In the genomic region with DNA sequence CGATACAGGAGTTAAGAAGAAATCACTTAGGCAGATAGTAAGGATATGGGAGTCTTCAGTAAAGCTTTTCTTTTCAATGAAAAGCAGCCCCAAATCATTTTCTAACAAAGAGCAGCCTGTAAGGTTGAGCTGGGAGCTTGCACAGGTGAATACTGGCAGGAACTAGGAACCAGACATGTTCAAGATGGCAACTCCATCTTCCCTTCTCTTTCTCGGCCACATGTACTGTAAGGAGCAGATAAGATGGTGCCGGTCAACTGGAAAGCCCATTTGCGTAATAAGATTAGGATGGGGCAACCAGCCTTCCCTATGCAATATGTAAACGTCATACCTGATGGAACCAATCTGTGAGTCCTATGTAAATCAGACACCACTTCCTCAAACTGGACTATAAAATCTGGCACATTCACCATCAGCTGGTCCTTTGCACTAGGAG, we compare ENCODE assay signal across 1 cellular context.
TF ChIP-seq lines count a peak whose summit lies in the region.

No MANE protein-coding gene starts in this region.

TF ChIP-seq in K562, 482 proteins besides CTCF, POLR2A, EP300 and RAD21 (continued from another document and continues in another):
- TF ChIP-seq, protein P1, sequence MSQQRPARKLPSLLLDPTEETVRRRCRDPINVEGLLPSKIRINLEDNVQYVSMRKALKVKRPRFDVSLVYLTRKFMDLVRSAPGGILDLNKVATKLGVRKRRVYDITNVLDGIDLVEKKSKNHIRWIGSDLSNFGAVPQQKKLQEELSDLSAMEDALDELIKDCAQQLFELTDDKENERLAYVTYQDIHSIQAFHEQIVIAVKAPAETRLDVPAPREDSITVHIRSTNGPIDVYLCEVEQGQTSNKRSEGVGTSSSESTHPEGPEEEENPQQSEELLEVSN (IDR thresholded peaks at IDR 0.05; ENCODE audit: borderline replicate concordance in 1 of 2, extremely low read depth in 1 of 2, insufficient read depth in 1 of 2, insufficient read length in 1 of 2, low read depth in 1 of 2, low read length in 1 of 2, poor library complexity in 1 of 2, severe bottlenecking in 1 of 2) = no peak
- TF ChIP-seq, protein P2, sequence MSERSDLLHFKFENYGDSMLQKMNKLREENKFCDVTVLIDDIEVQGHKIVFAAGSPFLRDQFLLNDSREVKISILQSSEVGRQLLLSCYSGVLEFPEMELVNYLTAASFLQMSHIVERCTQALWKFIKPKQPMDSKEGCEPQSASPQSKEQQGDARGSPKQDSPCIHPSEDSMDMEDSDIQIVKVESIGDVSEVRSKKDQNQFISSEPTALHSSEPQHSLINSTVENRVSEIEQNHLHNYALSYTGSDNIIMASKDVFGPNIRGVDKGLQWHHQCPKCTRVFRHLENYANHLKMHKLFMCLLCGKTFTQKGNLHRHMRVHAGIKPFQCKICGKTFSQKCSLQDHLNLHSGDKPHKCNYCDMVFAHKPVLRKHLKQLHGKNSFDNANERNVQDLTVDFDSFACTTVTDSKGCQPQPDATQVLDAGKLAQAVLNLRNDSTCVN (CRISPR knock-in tag; IDR thresholded peaks at IDR 0.05) = no peak
- TF ChIP-seq RBM25 (IDR thresholded peaks at IDR 0.05; ENCODE audit: low read depth, low read length, severe bottlenecking) (no peak), TGIF2 (CRISPR knock-in tag; IDR thresholded peaks at IDR 0.05) (no peak), TCF3 (CRISPR knock-in tag; IDR thresholded peaks at IDR 0.05) (peak; percentile 65), ZNF124 (CRISPR knock-in tag; IDR thresholded peaks at IDR 0.05) (no peak), NR2F6 (CRISPR knock-in tag; IDR thresholded peaks at IDR 0.05) (no peak), COPS2 (conservative IDR thresholded peaks at IDR 0.05) (no peak), RCOR1 (IDR thresholded peaks at IDR 0.05; ENCODE audit: borderline replicate concordance in 1 of 2, low read depth in 2 of 2, low read length in 2 of 2) (peak; percentile 74 to 86; a peak in 2 of 4 replicates), EZH2 (IDR thresholded peaks at IDR 0.05; ENCODE audit: borderline replicate concordance, low read depth, low read length) (no peak), ZNF146 (CRISPR knock-in tag; IDR thresholded peaks at IDR 0.05; ENCODE audit: unreplicated experiment) (no peak), ESRRA (IDR thresholded peaks at IDR 0.05; ENCODE audit: borderline replicate concordance, low read depth) (no peak), DMBX1 (CRISPR knock-in tag; IDR thresholded peaks at IDR 0.05; ENCODE audit: borderline replicate concordance) (peak; percentile 56; the same call in 1 of the 2 replicates), C11orf30 (IDR thresholded peaks at IDR 0.05; ENCODE audit: low read depth) (no peak), SIX5 (IDR thresholded peaks at IDR 0.05; ENCODE audit: borderline replicate concordance in 1 of 2, insufficient read depth in 1 of 2, low read depth in 1 of 2, low read length in 2 of 2) (no peak), KLF13 (tag; IDR thresholded peaks at IDR 0.05; ENCODE audit: borderline replicate concordance, low read depth) (no peak), ZNF444 (CRISPR knock-in tag; IDR thresholded peaks at IDR 0.05) (no peak), PURB (CRISPR knock-in tag; IDR thresholded peaks at IDR 0.05; ENCODE audit: low read depth) (no peak), MTA2 (IDR thresholded peaks at IDR 0.05; ENCODE audit: low read depth) (no peak), NFRKB (IDR thresholded peaks at IDR 0.05; ENCODE audit: low read depth) (peak; percentile 72), ZSCAN32 (CRISPR knock-in tag; IDR thresholded peaks at IDR 0.05) (no peak)
- TF ChIP-seq, protein P3, sequence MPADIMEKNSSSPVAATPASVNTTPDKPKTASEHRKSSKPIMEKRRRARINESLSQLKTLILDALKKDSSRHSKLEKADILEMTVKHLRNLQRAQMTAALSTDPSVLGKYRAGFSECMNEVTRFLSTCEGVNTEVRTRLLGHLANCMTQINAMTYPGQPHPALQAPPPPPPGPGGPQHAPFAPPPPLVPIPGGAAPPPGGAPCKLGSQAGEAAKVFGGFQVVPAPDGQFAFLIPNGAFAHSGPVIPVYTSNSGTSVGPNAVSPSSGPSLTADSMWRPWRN (IDR thresholded peaks at IDR 0.05; ENCODE audit: low read depth) = no peak
- TF ChIP-seq, protein P4, sequence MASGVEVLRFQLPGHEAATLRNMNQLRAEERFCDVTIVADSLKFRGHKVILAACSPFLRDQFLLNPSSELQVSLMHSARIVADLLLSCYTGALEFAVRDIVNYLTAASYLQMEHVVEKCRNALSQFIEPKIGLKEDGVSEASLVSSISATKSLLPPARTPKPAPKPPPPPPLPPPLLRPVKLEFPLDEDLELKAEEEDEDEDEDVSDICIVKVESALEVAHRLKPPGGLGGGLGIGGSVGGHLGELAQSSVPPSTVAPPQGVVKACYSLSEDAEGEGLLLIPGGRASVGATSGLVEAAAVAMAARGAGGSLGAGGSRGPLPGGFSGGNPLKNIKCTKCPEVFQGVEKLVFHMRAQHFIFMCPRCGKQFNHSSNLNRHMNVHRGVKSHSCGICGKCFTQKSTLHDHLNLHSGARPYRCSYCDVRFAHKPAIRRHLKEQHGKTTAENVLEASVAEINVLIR (CRISPR knock-in tag; IDR thresholded peaks at IDR 0.05) = peak; percentile 71
- TF ChIP-seq, protein P5, sequence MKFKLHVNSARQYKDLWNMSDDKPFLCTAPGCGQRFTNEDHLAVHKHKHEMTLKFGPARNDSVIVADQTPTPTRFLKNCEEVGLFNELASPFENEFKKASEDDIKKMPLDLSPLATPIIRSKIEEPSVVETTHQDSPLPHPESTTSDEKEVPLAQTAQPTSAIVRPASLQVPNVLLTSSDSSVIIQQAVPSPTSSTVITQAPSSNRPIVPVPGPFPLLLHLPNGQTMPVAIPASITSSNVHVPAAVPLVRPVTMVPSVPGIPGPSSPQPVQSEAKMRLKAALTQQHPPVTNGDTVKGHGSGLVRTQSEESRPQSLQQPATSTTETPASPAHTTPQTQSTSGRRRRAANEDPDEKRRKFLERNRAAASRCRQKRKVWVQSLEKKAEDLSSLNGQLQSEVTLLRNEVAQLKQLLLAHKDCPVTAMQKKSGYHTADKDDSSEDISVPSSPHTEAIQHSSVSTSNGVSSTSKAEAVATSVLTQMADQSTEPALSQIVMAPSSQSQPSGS (CRISPR knock-in tag; IDR thresholded peaks at IDR 0.05) = no peak
- TF ChIP-seq, protein P6, sequence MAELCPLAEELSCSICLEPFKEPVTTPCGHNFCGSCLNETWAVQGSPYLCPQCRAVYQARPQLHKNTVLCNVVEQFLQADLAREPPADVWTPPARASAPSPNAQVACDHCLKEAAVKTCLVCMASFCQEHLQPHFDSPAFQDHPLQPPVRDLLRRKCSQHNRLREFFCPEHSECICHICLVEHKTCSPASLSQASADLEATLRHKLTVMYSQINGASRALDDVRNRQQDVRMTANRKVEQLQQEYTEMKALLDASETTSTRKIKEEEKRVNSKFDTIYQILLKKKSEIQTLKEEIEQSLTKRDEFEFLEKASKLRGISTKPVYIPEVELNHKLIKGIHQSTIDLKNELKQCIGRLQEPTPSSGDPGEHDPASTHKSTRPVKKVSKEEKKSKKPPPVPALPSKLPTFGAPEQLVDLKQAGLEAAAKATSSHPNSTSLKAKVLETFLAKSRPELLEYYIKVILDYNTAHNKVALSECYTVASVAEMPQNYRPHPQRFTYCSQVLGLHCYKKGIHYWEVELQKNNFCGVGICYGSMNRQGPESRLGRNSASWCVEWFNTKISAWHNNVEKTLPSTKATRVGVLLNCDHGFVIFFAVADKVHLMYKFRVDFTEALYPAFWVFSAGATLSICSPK (IDR thresholded peaks at IDR 0.05; ENCODE audit: borderline replicate concordance) = no peak
- TF ChIP-seq, protein P7, sequence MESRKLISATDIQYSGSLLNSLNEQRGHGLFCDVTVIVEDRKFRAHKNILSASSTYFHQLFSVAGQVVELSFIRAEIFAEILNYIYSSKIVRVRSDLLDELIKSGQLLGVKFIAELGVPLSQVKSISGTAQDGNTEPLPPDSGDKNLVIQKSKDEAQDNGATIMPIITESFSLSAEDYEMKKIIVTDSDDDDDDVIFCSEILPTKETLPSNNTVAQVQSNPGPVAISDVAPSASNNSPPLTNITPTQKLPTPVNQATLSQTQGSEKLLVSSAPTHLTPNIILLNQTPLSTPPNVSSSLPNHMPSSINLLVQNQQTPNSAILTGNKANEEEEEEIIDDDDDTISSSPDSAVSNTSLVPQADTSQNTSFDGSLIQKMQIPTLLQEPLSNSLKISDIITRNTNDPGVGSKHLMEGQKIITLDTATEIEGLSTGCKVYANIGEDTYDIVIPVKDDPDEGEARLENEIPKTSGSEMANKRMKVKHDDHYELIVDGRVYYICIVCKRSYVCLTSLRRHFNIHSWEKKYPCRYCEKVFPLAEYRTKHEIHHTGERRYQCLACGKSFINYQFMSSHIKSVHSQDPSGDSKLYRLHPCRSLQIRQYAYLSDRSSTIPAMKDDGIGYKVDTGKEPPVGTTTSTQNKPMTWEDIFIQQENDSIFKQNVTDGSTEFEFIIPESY (CRISPR knock-in tag; IDR thresholded peaks at IDR 0.05) = no peak
- TF ChIP-seq, protein P8, sequence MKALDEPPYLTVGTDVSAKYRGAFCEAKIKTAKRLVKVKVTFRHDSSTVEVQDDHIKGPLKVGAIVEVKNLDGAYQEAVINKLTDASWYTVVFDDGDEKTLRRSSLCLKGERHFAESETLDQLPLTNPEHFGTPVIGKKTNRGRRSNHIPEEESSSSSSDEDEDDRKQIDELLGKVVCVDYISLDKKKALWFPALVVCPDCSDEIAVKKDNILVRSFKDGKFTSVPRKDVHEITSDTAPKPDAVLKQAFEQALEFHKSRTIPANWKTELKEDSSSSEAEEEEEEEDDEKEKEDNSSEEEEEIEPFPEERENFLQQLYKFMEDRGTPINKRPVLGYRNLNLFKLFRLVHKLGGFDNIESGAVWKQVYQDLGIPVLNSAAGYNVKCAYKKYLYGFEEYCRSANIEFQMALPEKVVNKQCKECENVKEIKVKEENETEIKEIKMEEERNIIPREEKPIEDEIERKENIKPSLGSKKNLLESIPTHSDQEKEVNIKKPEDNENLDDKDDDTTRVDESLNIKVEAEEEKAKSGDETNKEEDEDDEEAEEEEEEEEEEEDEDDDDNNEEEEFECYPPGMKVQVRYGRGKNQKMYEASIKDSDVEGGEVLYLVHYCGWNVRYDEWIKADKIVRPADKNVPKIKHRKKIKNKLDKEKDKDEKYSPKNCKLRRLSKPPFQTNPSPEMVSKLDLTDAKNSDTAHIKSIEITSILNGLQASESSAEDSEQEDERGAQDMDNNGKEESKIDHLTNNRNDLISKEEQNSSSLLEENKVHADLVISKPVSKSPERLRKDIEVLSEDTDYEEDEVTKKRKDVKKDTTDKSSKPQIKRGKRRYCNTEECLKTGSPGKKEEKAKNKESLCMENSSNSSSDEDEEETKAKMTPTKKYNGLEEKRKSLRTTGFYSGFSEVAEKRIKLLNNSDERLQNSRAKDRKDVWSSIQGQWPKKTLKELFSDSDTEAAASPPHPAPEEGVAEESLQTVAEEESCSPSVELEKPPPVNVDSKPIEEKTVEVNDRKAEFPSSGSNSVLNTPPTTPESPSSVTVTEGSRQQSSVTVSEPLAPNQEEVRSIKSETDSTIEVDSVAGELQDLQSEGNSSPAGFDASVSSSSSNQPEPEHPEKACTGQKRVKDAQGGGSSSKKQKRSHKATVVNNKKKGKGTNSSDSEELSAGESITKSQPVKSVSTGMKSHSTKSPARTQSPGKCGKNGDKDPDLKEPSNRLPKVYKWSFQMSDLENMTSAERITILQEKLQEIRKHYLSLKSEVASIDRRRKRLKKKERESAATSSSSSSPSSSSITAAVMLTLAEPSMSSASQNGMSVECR (CRISPR knock-in tag; IDR thresholded peaks at IDR 0.05) = no peak
- TF ChIP-seq, protein P9, sequence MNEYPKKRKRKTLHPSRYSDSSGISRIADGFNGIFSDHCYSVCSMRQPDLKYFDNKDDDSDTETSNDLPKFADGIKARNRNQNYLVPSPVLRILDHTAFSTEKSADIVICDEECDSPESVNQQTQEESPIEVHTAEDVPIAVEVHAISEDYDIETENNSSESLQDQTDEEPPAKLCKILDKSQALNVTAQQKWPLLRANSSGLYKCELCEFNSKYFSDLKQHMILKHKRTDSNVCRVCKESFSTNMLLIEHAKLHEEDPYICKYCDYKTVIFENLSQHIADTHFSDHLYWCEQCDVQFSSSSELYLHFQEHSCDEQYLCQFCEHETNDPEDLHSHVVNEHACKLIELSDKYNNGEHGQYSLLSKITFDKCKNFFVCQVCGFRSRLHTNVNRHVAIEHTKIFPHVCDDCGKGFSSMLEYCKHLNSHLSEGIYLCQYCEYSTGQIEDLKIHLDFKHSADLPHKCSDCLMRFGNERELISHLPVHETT (CRISPR knock-in tag; conservative IDR thresholded peaks at IDR 0.05 in 1 of 2, IDR thresholded peaks at IDR 0.05 in 1 of 2) = peak in 1 of 2 experiments; percentile 58; a peak in 1 of 4 replicates
- TF ChIP-seq, protein P10, sequence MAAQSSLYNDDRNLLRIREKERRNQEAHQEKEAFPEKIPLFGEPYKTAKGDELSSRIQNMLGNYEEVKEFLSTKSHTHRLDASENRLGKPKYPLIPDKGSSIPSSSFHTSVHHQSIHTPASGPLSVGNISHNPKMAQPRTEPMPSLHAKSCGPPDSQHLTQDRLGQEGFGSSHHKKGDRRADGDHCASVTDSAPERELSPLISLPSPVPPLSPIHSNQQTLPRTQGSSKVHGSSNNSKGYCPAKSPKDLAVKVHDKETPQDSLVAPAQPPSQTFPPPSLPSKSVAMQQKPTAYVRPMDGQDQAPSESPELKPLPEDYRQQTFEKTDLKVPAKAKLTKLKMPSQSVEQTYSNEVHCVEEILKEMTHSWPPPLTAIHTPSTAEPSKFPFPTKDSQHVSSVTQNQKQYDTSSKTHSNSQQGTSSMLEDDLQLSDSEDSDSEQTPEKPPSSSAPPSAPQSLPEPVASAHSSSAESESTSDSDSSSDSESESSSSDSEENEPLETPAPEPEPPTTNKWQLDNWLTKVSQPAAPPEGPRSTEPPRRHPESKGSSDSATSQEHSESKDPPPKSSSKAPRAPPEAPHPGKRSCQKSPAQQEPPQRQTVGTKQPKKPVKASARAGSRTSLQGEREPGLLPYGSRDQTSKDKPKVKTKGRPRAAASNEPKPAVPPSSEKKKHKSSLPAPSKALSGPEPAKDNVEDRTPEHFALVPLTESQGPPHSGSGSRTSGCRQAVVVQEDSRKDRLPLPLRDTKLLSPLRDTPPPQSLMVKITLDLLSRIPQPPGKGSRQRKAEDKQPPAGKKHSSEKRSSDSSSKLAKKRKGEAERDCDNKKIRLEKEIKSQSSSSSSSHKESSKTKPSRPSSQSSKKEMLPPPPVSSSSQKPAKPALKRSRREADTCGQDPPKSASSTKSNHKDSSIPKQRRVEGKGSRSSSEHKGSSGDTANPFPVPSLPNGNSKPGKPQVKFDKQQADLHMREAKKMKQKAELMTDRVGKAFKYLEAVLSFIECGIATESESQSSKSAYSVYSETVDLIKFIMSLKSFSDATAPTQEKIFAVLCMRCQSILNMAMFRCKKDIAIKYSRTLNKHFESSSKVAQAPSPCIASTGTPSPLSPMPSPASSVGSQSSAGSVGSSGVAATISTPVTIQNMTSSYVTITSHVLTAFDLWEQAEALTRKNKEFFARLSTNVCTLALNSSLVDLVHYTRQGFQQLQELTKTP (IDR thresholded peaks at IDR 0.05; ENCODE audit: low read depth in 1 of 2, partially characterized antibody in 2 of 2) = no peak
- TF ChIP-seq, protein P11, sequence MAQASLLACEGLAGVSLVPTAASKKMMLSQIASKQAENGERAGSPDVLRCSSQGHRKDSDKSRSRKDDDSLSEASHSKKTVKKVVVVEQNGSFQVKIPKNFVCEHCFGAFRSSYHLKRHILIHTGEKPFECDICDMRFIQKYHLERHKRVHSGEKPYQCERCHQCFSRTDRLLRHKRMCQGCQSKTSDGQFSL (CRISPR knock-in tag; IDR thresholded peaks at IDR 0.05) = no peak
- TF ChIP-seq, protein P11 (tag; IDR thresholded peaks at IDR 0.05) = no peak
